8 cellular contexts compared by ENCODE assay signal in genomic region chr12:49110191-49111155, GRCh38. TPM values are rescaled to one million over a fixed set of nuclear protein-coding genes. Genes with fewer than 3 reads are reported as not detected.
DNase-seq lines count a peak whose midpoint lies in the region; ATAC-seq and TF ChIP-seq lines count a peak whose summit lies in the region.

Gene LMBR1L (minus strand): TSS chr12:49110847. CDS start chr12:49110555, 292 bp downstream.

- no peaks in the 10 kb centered on the region for H3K27me3 ChIP-seq in RWPE2 (ENCODE audit: insufficient read depth, poor library complexity, severe bottlenecking)
- H3K27me3 ChIP-seq in fibroblast of lung (ENCODE audit: control insufficient read depth, insufficient read depth, low read length), result no peaks in the 10 kb centered on the region

- POLR2A ChIA-PET in naive thymus-derived CD8-positive, alpha-beta T cell (lab: Charles Lee), result interaction anchor here (0.8 to 7.7 kb wide), 17 partner anchors 9 to 1370 kb away, joined by 3 to 152 read pairs (median 7); partner anchors contain the start of genes DDX23, KMT2D, RHEBL1 and TUBA1A

- DNase-seq in ELR (ENCODE audit: low read depth), result peak; percentile 100
- peak; percentile 97 for DNase-seq in H4 (ENCODE audit: low spot score)
- peak; percentile 100 for DNase-seq in LoVo (ENCODE audit: low spot score)
- peak; percentile 93 for DNase-seq in RWPE2 (ENCODE audit: low spot score)
- DNase-seq in activated T-helper 2 cell treated with anti-CD3 and anti-CD28 coated beads, Interferon-gamma antibody, Interleukin-2, Interleukin-4, amounts not matched to agents 10 μg/mL and 5 μg/mL and 100 μg/mL, durations not matched to agents 14 hours and 24 hours and 36 hours (ENCODE audit: low spot score), result peak; percentile 94
- DNase-seq in fibroblast of lung (ENCODE audit: low read depth in 2 of 2), result peak; percentile 97 to 99
- peak; percentile 85 to 99 (median 96) for DNase-seq in naive thymus-derived CD8-positive, alpha-beta T cell
- DNase-seq in stimulated activated naive CD4-positive, alpha-beta T cell (lab: John Stamatoyannopoulos, UW), result peak; percentile 88 to 97 (median 96)

- H3K4me2 ChIP-seq in fibroblast of lung (ENCODE audit: extremely low read depth, insufficient read depth, low read length), result peak within 1 kb of the TSS; percentile 95

- H3K79me2 ChIP-seq in fibroblast of lung (ENCODE audit: control insufficient read depth, insufficient read depth, low read length), result peaks cover 18% of the 10 kb centered on the region

- no peaks in the 10 kb centered on the region for H4K20me1 ChIP-seq in fibroblast of lung (ENCODE audit: control insufficient read depth, extremely low read depth, insufficient read depth, low read length)

- ATAC-seq in RWPE2 (ENCODE audit: low read depth), result peak; percentile 98
- ATAC-seq in naive thymus-derived CD8-positive, alpha-beta T cell, result peak; percentile 93 to 94

- H3K27ac ChIP-seq in RWPE2 (ENCODE audit: poor library complexity, severe bottlenecking), result peak within 1 kb of the TSS; percentile 26
- peak within 1 kb of the TSS; percentile 74 for H3K27ac ChIP-seq in fibroblast of lung (ENCODE audit: insufficient read depth, low read length)

- peak within 1 kb of the TSS; percentile 93 for H2AFZ ChIP-seq in fibroblast of lung (ENCODE audit: low read length)

- H3K36me3 Mint-ChIP-seq in activated T-helper 2 cell treated with anti-CD3 and anti-CD28 coated beads, Interferon-gamma antibody, Interleukin-2, Interleukin-4, amounts not matched to agents 10 μg/mL and 5 μg/mL and 100 μg/mL, durations not matched to agents 14 hours and 24 hours and 36 hours (ENCODE audit: low read depth), result peaks cover 5% of the 10 kb centered on the region
- H3K36me3 Mint-ChIP-seq in naive thymus-derived CD8-positive, alpha-beta T cell, result peaks cover 0 to 22% (median 3%) of the 10 kb centered on the region in 3 donors

- TF ChIP-seq CTCF in RWPE2 (IDR thresholded peaks at IDR 0.05; ENCODE audit: poor library complexity, severe bottlenecking), result no peak
- TF ChIP-seq CTCF in fibroblast of lung (conservative IDR thresholded peaks at IDR 0.05 in 1 of 2, IDR thresholded peaks at IDR 0.05 in 1 of 2; ENCODE audit: low read depth in 1 of 2, low read length in 2 of 2), result peak; percentile 42 to 49

- H3K9ac ChIP-seq in fibroblast of lung (ENCODE audit: insufficient read depth, low read length), result peak within 1 kb of the TSS; percentile 81

- H3K4me1 ChIP-seq in RWPE2 (ENCODE audit: insufficient read depth, poor library complexity, severe bottlenecking) (peaks cover 15% of the 10 kb centered on the region), fibroblast of lung (ENCODE audit: control insufficient read depth, extremely low read depth, insufficient read depth, low read length) (peaks cover 5% of the 10 kb centered on the region)

- no peaks in the 10 kb centered on the region for H3K36me3 ChIP-seq in RWPE2 (ENCODE audit: low read depth)
- peaks cover 5% of the 10 kb centered on the region for H3K36me3 ChIP-seq in fibroblast of lung (ENCODE audit: control insufficient read depth, insufficient read depth, low read length)

- intact Hi-C loops in activated T-helper 2 cell treated with anti-CD3 and anti-CD28 coated beads, Interferon-gamma antibody, Interleukin-2, Interleukin-4, amounts not matched to agents 10 μg/mL and 5 μg/mL and 100 μg/mL, durations not matched to agents 14 hours and 24 hours and 36 hours (cut with micrococcal nuclease), result loop anchor here (1.0 to 5.0 kb wide), 2 partner anchors 20 to 77 kb away; partner anchors contain the start of gene TUBA1A

- H3K9me3 ChIP-seq in RWPE2 (ENCODE audit: severe bottlenecking) (no peaks in the 10 kb centered on the region), fibroblast of lung (ENCODE audit: control insufficient read depth, insufficient read depth, low read depth, low read length) (no peaks in the 10 kb centered on the region)

- no peaks in the 10 kb centered on the region for H3K9me3 Mint-ChIP-seq in activated T-helper 2 cell treated with anti-CD3 and anti-CD28 coated beads, Interferon-gamma antibody, Interleukin-2, Interleukin-4, amounts not matched to agents 10 μg/mL and 5 μg/mL and 100 μg/mL, durations not matched to agents 14 hours and 24 hours and 36 hours
- H3K9me3 Mint-ChIP-seq in naive thymus-derived CD8-positive, alpha-beta T cell, result no peaks in the 10 kb centered on the region

- peak within 1 kb of the TSS; percentile 91 for H3K27ac Mint-ChIP-seq in activated T-helper 2 cell treated with anti-CD3 and anti-CD28 coated beads, Interferon-gamma antibody, Interleukin-2, Interleukin-4, amounts not matched to agents 10 μg/mL and 5 μg/mL and 100 μg/mL, durations not matched to agents 14 hours and 24 hours and 36 hours
- peak within 1 kb of the TSS; percentile 92 to 99 (median 98) for H3K27ac Mint-ChIP-seq in naive thymus-derived CD8-positive, alpha-beta T cell

- peak within 1 kb of the TSS; percentile 97 for H3K4me3 Mint-ChIP-seq in activated T-helper 2 cell treated with anti-CD3 and anti-CD28 coated beads, Interferon-gamma antibody, Interleukin-2, Interleukin-4, amounts not matched to agents 10 μg/mL and 5 μg/mL and 100 μg/mL, durations not matched to agents 14 hours and 24 hours and 36 hours (ENCODE audit: low read depth)
- H3K4me3 Mint-ChIP-seq in naive thymus-derived CD8-positive, alpha-beta T cell, result peak within 1 kb of the TSS; percentile 89 to 99 (median 98)

- H3K27me3 Mint-ChIP-seq in activated T-helper 2 cell treated with anti-CD3 and anti-CD28 coated beads, Interferon-gamma antibody, Interleukin-2, Interleukin-4, amounts not matched to agents 10 μg/mL and 5 μg/mL and 100 μg/mL, durations not matched to agents 14 hours and 24 hours and 36 hours (ENCODE audit: low read depth), result peaks cover 2% of the 10 kb centered on the region
- H3K27me3 Mint-ChIP-seq in naive thymus-derived CD8-positive, alpha-beta T cell, result no peaks in the 10 kb centered on the region

- H3K4me1 Mint-ChIP-seq in activated T-helper 2 cell treated with anti-CD3 and anti-CD28 coated beads, Interferon-gamma antibody, Interleukin-2, Interleukin-4, amounts not matched to agents 10 μg/mL and 5 μg/mL and 100 μg/mL, durations not matched to agents 14 hours and 24 hours and 36 hours (ENCODE audit: low read depth), result peaks cover 22% of the 10 kb centered on the region
- H3K4me1 Mint-ChIP-seq in naive thymus-derived CD8-positive, alpha-beta T cell, result peaks cover 26 to 48% (median 46%) of the 10 kb centered on the region in 4 donors

- peak within 1 kb of the TSS; percentile 66 for H3K4me3 ChIP-seq in RWPE2 (ENCODE audit: severe bottlenecking)
- peak within 1 kb of the TSS; percentile 82 to 95 (median 86) for H3K4me3 ChIP-seq in fibroblast of lung (replicated peaks in 1 of 4; ENCODE audit: control extremely low read depth in 1 of 4, insufficient read depth in 1 of 4, low read depth in 3 of 4, low read length in 4 of 4)

RNA-seq across cellular contexts. Expression of gene LMBR1L, which starts in this region (rescaled TPM):
- total RNA-seq in H4 (2014; rRNA removed; shearing (Covaris generic)), result 10.6 and 27.3 TPM in 2 replicates
- 47.1 and 53.5 TPM in 2 replicates for total RNA-seq in activated T-helper 2 cell treated with anti-CD3 and anti-CD28 coated beads, Interferon-gamma antibody, Interleukin-2, Interleukin-4, amounts not matched to agents 10 μg/mL and 5 μg/mL and 100 μg/mL, durations not matched to agents 14 hours and 24 hours and 36 hours
- 53.2 and 54.2 TPM in 2 replicates for total RNA-seq in fibroblast of lung
- 28.0 and 30.9 TPM in 2 replicates for polyA plus RNA-seq in fibroblast of lung
- 28.2 and 29.8 TPM in 2 replicates for polyA plus RNA-seq in fibroblast of lung (2012)
- polyA minus RNA-seq in fibroblast of lung (ENCODE audit: low replicate concordance), result 45.6 and 115 TPM in 2 replicates
- total RNA-seq in naive thymus-derived CD8-positive, alpha-beta T cell, result 100 to 1,000 TPM; 253 to 270 TPM
- 10 to 100 TPM; 34.0 to 45.8 (median 34.6) TPM for polyA plus RNA-seq in naive thymus-derived CD8-positive, alpha-beta T cell

Comparison
In these comparisons a context has a peak if more than half of its experiments do, and no peak if none do; other contexts are left out.
1. Peak in every context shown above with its lines: DNase-seq, ATAC-seq, H3K4me3 ChIP-seq and H3K27ac ChIP-seq.